1 cellular context compared by ENCODE assay signal in genomic region chr10:30068482-30069223, GRCh38.
TF ChIP-seq lines count a peak whose summit lies in the region.

No MANE protein-coding gene starts in this region.

TF ChIP-seq in HepG2, 621 proteins besides CTCF, POLR2A, EP300 and RAD21:
- no peak for TF ChIP-seq ZSCAN25 (CRISPR knock-in tag; IDR thresholded peaks at IDR 0.05)
- TF ChIP-seq HIC2 (CRISPR knock-in tag; IDR thresholded peaks at IDR 0.05; ENCODE audit: low read depth): no peak
- TF ChIP-seq ZIK1 (CRISPR knock-in tag; IDR thresholded peaks at IDR 0.05; ENCODE audit: borderline replicate concordance, low read depth): no peak
- TF ChIP-seq MYC (CRISPR knock-in tag; IDR thresholded peaks at IDR 0.05; ENCODE audit: borderline replicate concordance): no peak
- TF ChIP-seq IKZF1 (IDR thresholded peaks at IDR 0.05): no peak
- no peak for TF ChIP-seq NRL (CRISPR knock-in tag; IDR thresholded peaks at IDR 0.05; ENCODE audit: borderline replicate concordance)
